ENCODE assay signal across 2 cellular contexts in the genomic region with DNA sequence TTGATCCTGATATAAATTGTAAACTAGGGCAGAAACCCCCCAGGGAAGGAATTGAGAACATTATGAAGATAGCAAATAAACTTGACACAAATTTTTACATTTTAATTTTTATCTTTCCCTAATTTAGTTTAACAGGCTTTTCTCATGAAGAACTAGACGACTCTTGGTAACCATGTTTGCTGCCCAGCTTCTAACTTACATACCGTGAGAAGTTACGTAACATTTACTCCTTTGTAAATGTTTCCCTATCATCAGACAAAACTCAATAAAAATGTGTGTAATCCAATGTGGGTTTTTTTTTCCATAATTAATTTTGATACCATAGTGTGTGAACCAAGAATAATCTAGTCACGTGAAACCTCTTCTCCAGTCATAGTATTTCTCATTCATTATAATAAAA.
A peak's percentile ranks its signal among the peaks of the same experiment; 100 is the strongest.
TF ChIP-seq lines count a peak whose summit lies in the region.

No MANE protein-coding gene starts in this region.

TF ChIP-seq in HepG2, 621 proteins besides CTCF, POLR2A, EP300 and RAD21:
- TF ChIP-seq CEBPB (IDR thresholded peaks at IDR 0.05; ENCODE audit: borderline replicate concordance, low read depth, low read length) (0 out of 2 replicates have a peak, but pooled peaks have one; percentile 20), STAG1 (CRISPR knock-in tag; IDR thresholded peaks at IDR 0.05) (no peak)

TF ChIP-seq in IMR-90, 13 proteins besides CTCF, POLR2A, EP300 and RAD21:
- TF ChIP-seq BHLHE40 (IDR thresholded peaks at IDR 0.05; ENCODE audit: low read depth, low read length) = no peak
- TF ChIP-seq RCOR1 (IDR thresholded peaks at IDR 0.05; ENCODE audit: insufficient replicate concordance, low read length) = no peak
- TF ChIP-seq FOS (IDR thresholded peaks at IDR 0.05; ENCODE audit: low read depth, low read length) = no peak
- TF ChIP-seq CHD1 (IDR thresholded peaks at IDR 0.05; ENCODE audit: low read depth, low read length) = no peak
- TF ChIP-seq CEBPB (IDR thresholded peaks at IDR 0.05; ENCODE audit: low read depth, low read length) = peak; percentile 70
